In genomic region chr1:18721776-18722175, GRCh38 we compare ENCODE assay signal across 1 cellular context.
TF ChIP-seq lines count a peak whose summit lies in the region.

No MANE protein-coding gene starts in this region.

TF ChIP-seq in IMR-90, 13 proteins besides CTCF, POLR2A, EP300 and RAD21:
- no peak for TF ChIP-seq RFX5 (IDR thresholded peaks at IDR 0.05; ENCODE audit: low read depth, low read length)
- no peak for TF ChIP-seq MAFK (IDR thresholded peaks at IDR 0.05; ENCODE audit: low read depth, low read length)
- TF ChIP-seq CEBPB (IDR thresholded peaks at IDR 0.05; ENCODE audit: low read depth, low read length), result no peak
- TF ChIP-seq BHLHE40 (IDR thresholded peaks at IDR 0.05; ENCODE audit: low read depth, low read length), result no peak
- TF ChIP-seq RCOR1 (IDR thresholded peaks at IDR 0.05; ENCODE audit: insufficient replicate concordance, low read length), result no peak
- no peak for TF ChIP-seq SMC3 (IDR thresholded peaks at IDR 0.05; ENCODE audit: low read depth, low read length)
- TF ChIP-seq MXI1 (IDR thresholded peaks at IDR 0.05; ENCODE audit: borderline replicate concordance, low read depth, low read length), result no peak
- TF ChIP-seq NFE2L2 (IDR thresholded peaks at IDR 0.05; ENCODE audit: low read depth, low read length), result no peak
- TF ChIP-seq FOS (IDR thresholded peaks at IDR 0.05; ENCODE audit: low read depth, low read length), result no peak
- TF ChIP-seq ELK1 (IDR thresholded peaks at IDR 0.05; ENCODE audit: borderline replicate concordance, low read depth, low read length), result no peak
- TF ChIP-seq MAZ (IDR thresholded peaks at IDR 0.05; ENCODE audit: borderline replicate concordance, low read depth, low read length), result no peak
- TF ChIP-seq CHD1 (IDR thresholded peaks at IDR 0.05; ENCODE audit: low read depth, low read length), result no peak
- TF ChIP-seq USF2 (IDR thresholded peaks at IDR 0.05; ENCODE audit: low read depth, low read length), result no peak
